ENCODE assay signal across 17 cellular contexts in genomic region chr21:18000961-18001522, GRCh38.
"Had no signal": no experiment of that assay in that cellular context is flagged by ENCODE, and none has a peak within 500 bp of the region (broad histone marks: within the 10 kb centered on the region; RNA-seq: fewer than 3 reads in every experiment).

No MANE protein-coding gene starts in this region.

- H3K4me1 Mint-ChIP-seq: activated CD4-positive, alpha-beta memory T cell treated with anti-CD3 and anti-CD28 coated beads, Interleukin-2, amount 10 ng/mL, durations not matched to agents 7 days and 5 days; activated naive CD8-positive, alpha-beta T cell treated with anti-CD3 and anti-CD28 coated beads for 36 hours had no signal

- ATAC-seq: effector memory CD8-positive, alpha-beta T cell had no signal

- H3K4me3 Mint-ChIP-seq: activated CD4-positive, alpha-beta memory T cell treated with anti-CD3 and anti-CD28 coated beads, Interleukin-2, amount 10 ng/mL, durations not matched to agents 7 days and 5 days; activated naive CD8-positive, alpha-beta T cell treated with anti-CD3 and anti-CD28 coated beads for 36 hours; dendritic cell treated with granulocyte-macrophage colony-stimulating factor and Interleukin-4, amounts not matched to agents 40 ng/mL and 50 ng/mL, for 4 days; effector memory CD8-positive, alpha-beta T cell; naive B cell had no signal

- H3K9me3 Mint-ChIP-seq: activated naive CD8-positive, alpha-beta T cell treated with anti-CD3 and anti-CD28 coated beads for 36 hours had no signal

- H3K4me3 ChIP-seq: spleen, upper lobe of left lung had no signal

- H3K36me3 ChIP-seq: brain microvascular endothelial cell, neutrophil, spleen, upper lobe of left lung had no signal

- H3K27me3 Mint-ChIP-seq: activated CD4-positive, alpha-beta memory T cell treated with anti-CD3 and anti-CD28 coated beads, Interleukin-2, amount 10 ng/mL, durations not matched to agents 7 days and 5 days; activated naive CD8-positive, alpha-beta T cell treated with anti-CD3 and anti-CD28 coated beads for 36 hours; dendritic cell treated with granulocyte-macrophage colony-stimulating factor and Interleukin-4, amounts not matched to agents 40 ng/mL and 50 ng/mL, for 4 days; effector memory CD8-positive, alpha-beta T cell; naive B cell had no signal

- H3K27ac Mint-ChIP-seq: activated CD4-positive, alpha-beta memory T cell treated with anti-CD3 and anti-CD28 coated beads, Interleukin-2, amount 10 ng/mL, durations not matched to agents 7 days and 5 days; activated naive CD8-positive, alpha-beta T cell treated with anti-CD3 and anti-CD28 coated beads for 36 hours; dendritic cell treated with granulocyte-macrophage colony-stimulating factor and Interleukin-4, amounts not matched to agents 40 ng/mL and 50 ng/mL, for 4 days; effector memory CD8-positive, alpha-beta T cell; naive B cell had no signal

- H3K27me3 ChIP-seq: brain microvascular endothelial cell, neutrophil, spleen, upper lobe of left lung had no signal

- H3K4me1 ChIP-seq: spleen, upper lobe of left lung had no signal

- DNase-seq: activated CD4-positive, alpha-beta memory T cell treated with anti-CD3 and anti-CD28 coated beads, Interleukin-2, amount 10 ng/mL, durations not matched to agents 7 days and 5 days; activated gamma-delta T cell treated with Interleukin-2 at 50 U/mL for 16 hours; activated naive CD8-positive, alpha-beta T cell treated with anti-CD3 and anti-CD28 coated beads for 36 hours; activated T-cell treated with anti-CD3 and anti-CD28 coated beads, Interleukin-2, amount 50 U/mL, for 48 hours; brain microvascular endothelial cell; effector memory CD8-positive, alpha-beta T cell; hypothalamus; kidney glomerular epithelial cell; naive B cell; posterior cingulate gyrus; spleen; stimulated activated CD4-positive, alpha-beta T cell treated with anti-CD3 and anti-CD28 coated beads, Interleukin-2, amount 100 ng/mL, for 24 hours; stimulated activated naive CD4-positive, alpha-beta T cell; T-helper 2 cell; upper lobe of left lung had no signal

- H3K36me3 Mint-ChIP-seq: activated naive CD8-positive, alpha-beta T cell treated with anti-CD3 and anti-CD28 coated beads for 36 hours; naive B cell had no signal

- H3K9me3 ChIP-seq: neutrophil had no signal
